8 cellular contexts compared by ENCODE assay signal in genomic region chr14:32473476-32473875, GRCh38.
A peak's percentile ranks its signal among the peaks of the same experiment; 100 is the strongest.
DNase-seq lines count a peak whose midpoint lies in the region; ATAC-seq and TF ChIP-seq lines count a peak whose summit lies in the region.

No MANE protein-coding gene starts in this region.

- TF ChIP-seq EP300 in esophagus muscularis mucosa (IDR thresholded peaks at IDR 0.05): peak; percentile 55

- H3K23ac ChIP-seq in mesendoderm (ENCODE audit: low read length): no peak overlapping the region

- H2BK5ac ChIP-seq in mesendoderm (ENCODE audit: low read length): no peak overlapping the region

- intact Hi-C loops in esophagus muscularis mucosa (cut with DNase I): loop anchor here (2.0 to 5.0 kb wide), 2 partner anchors 39 to 396 kb away; partner anchors contain the start of gene ARHGAP5
- intact Hi-C loops in activated CD4-positive, alpha-beta T cell treated with anti-CD3 and anti-CD28 coated beads for 36 hours (cut with DNase I, micrococcal nuclease): no loop called here

- WGBS in esophagus muscularis mucosa: 6% methylated on average over 3 of the region's 3 CpGs
- no CpG with 5 or more reads among the region's 3 CpGs for WGBS in mesendoderm (ENCODE audit: extremely low coverage, insufficient coverage, low lambda C conversion rate)

- POLR2A ChIA-PET in activated CD4-positive, alpha-beta T cell treated with anti-CD3 and anti-CD28 coated beads for 36 hours (lab: Charles Lee): no interaction called here
- POLR2A ChIA-PET in activated CD8-positive, alpha-beta T cell treated with anti-CD3 and anti-CD28 coated beads, Interleukin-2, amount 10 ng/mL, durations not matched to agents 7 days and 5 days (lab: Charles Lee): no interaction called here

- no peak for ATAC-seq in activated CD4-positive, alpha-beta T cell treated with anti-CD3 and anti-CD28 coated beads for 36 hours
- no peak for ATAC-seq in activated CD8-positive, alpha-beta T cell treated with anti-CD3 and anti-CD28 coated beads, Interleukin-2, amount 10 ng/mL, durations not matched to agents 7 days and 5 days

- H4K8ac ChIP-seq in mesendoderm (ENCODE audit: low read depth, low read length): no peak overlapping the region

- no peak for TF ChIP-seq POLR2A in esophagus muscularis mucosa (IDR thresholded peaks at IDR 0.05; ENCODE audit: low read depth)

- no peak overlapping the region for H4K5ac ChIP-seq in mesendoderm (ENCODE audit: low read length)

- no peak overlapping the region for H2AK5ac ChIP-seq in mesendoderm (ENCODE audit: low read length)

- no peak overlapping the region for H3K18ac ChIP-seq in mesendoderm (ENCODE audit: low read length)

- no peak for TF ChIP-seq CTCF in esophagus muscularis mucosa (IDR thresholded peaks at IDR 0.05)

- H3K4ac ChIP-seq in mesendoderm (ENCODE audit: low read depth, low read length): no peak overlapping the region

- H2BK15ac ChIP-seq in mesendoderm (replicated peaks; ENCODE audit: low read depth): no peak overlapping the region

- no peaks in the 10 kb centered on the region for H3K79me1 ChIP-seq in mesendoderm (ENCODE audit: low read length)

- H3K27me3 ChIP-seq in esophagus muscularis mucosa (no peaks in the 10 kb centered on the region), mesendoderm (ENCODE audit: insufficient read depth, low read length, poor library complexity) (no peaks in the 10 kb centered on the region)

- H3K36me3 ChIP-seq in esophagus muscularis mucosa (no peaks in the 10 kb centered on the region), mesendoderm (ENCODE audit: control insufficient read depth, insufficient read depth, low read length) (no peaks in the 10 kb centered on the region)

- H3K27ac Mint-ChIP-seq in activated CD4-positive, alpha-beta T cell treated with anti-CD3 and anti-CD28 coated beads for 36 hours: no peak overlapping the region
- H3K27ac Mint-ChIP-seq in activated CD8-positive, alpha-beta T cell treated with anti-CD3 and anti-CD28 coated beads, Interleukin-2, amount 10 ng/mL, durations not matched to agents 7 days and 5 days: no peak overlapping the region

- no peaks in the 10 kb centered on the region for H3K36me3 Mint-ChIP-seq in activated CD4-positive, alpha-beta T cell treated with anti-CD3 and anti-CD28 coated beads for 36 hours (ENCODE audit: low read depth)
- no peaks in the 10 kb centered on the region for H3K36me3 Mint-ChIP-seq in activated CD8-positive, alpha-beta T cell treated with anti-CD3 and anti-CD28 coated beads, Interleukin-2, amount 10 ng/mL, durations not matched to agents 7 days and 5 days (ENCODE audit: low read depth)

- DNase-seq in NCI-H226 (peak; percentile 55), esophagus muscularis mucosa (ENCODE audit: extremely low spot score) (no peak), mesendoderm (peak; percentile 76), ureter (ENCODE audit: low spot score) (peak; percentile 83), Kasumi-1 (lab: John Stamatoyannopoulos, UW) (no peak), COLO668 (lab: John Stamatoyannopoulos, UW; ENCODE audit: unreplicated experiment) (no peak)
- DNase-seq in activated CD4-positive, alpha-beta T cell treated with anti-CD3 and anti-CD28 coated beads for 36 hours: no peak
- no peak for DNase-seq in activated CD8-positive, alpha-beta T cell treated with anti-CD3 and anti-CD28 coated beads, Interleukin-2, amount 10 ng/mL, durations not matched to agents 7 days and 5 days

- H3K56ac ChIP-seq in mesendoderm (ENCODE audit: low read length): no peak overlapping the region

- peak overlapping the region in 2 of 4 donors; percentile 0 to 29 for H3K4me3 ChIP-seq in esophagus muscularis mucosa
- H3K4me3 ChIP-seq in mesendoderm (ENCODE audit: low read length): no peak overlapping the region

- no peak overlapping the region for H3K9ac ChIP-seq in mesendoderm (ENCODE audit: low read length)

- no peak overlapping the region for H3K4me3 Mint-ChIP-seq in activated CD4-positive, alpha-beta T cell treated with anti-CD3 and anti-CD28 coated beads for 36 hours
- H3K4me3 Mint-ChIP-seq in activated CD8-positive, alpha-beta T cell treated with anti-CD3 and anti-CD28 coated beads, Interleukin-2, amount 10 ng/mL, durations not matched to agents 7 days and 5 days: no peak overlapping the region

- no peak overlapping the region for H3K4me2 ChIP-seq in mesendoderm (ENCODE audit: low read length)

- H3K27me3 Mint-ChIP-seq in activated CD4-positive, alpha-beta T cell treated with anti-CD3 and anti-CD28 coated beads for 36 hours: peaks cover 4% of the 10 kb centered on the region
- peaks cover 2% of the 10 kb centered on the region for H3K27me3 Mint-ChIP-seq in activated CD8-positive, alpha-beta T cell treated with anti-CD3 and anti-CD28 coated beads, Interleukin-2, amount 10 ng/mL, durations not matched to agents 7 days and 5 days (ENCODE audit: low read depth)

- H3K4me1 Mint-ChIP-seq in activated CD4-positive, alpha-beta T cell treated with anti-CD3 and anti-CD28 coated beads for 36 hours: no peaks in the 10 kb centered on the region
- no peaks in the 10 kb centered on the region for H3K4me1 Mint-ChIP-seq in activated CD8-positive, alpha-beta T cell treated with anti-CD3 and anti-CD28 coated beads, Interleukin-2, amount 10 ng/mL, durations not matched to agents 7 days and 5 days (ENCODE audit: low read depth)

- H3K79me2 ChIP-seq in mesendoderm (ENCODE audit: control insufficient read depth, insufficient read depth, low read length): no peaks in the 10 kb centered on the region

- H3K27ac ChIP-seq in esophagus muscularis mucosa (replicated peaks in 1 of 4): peak overlapping the region; percentile 73 to 84 (median 77)
- H3K27ac ChIP-seq in mesendoderm (ENCODE audit: low read depth, low read length): peak overlapping the region; percentile 48

- H3K9me3 Mint-ChIP-seq in activated CD4-positive, alpha-beta T cell treated with anti-CD3 and anti-CD28 coated beads for 36 hours (ENCODE audit: low read depth): no peaks in the 10 kb centered on the region
- H3K9me3 Mint-ChIP-seq in activated CD8-positive, alpha-beta T cell treated with anti-CD3 and anti-CD28 coated beads, Interleukin-2, amount 10 ng/mL, durations not matched to agents 7 days and 5 days (ENCODE audit: insufficient read depth): no peaks in the 10 kb centered on the region

- H3K4me1 ChIP-seq in esophagus muscularis mucosa (peaks cover 55 to 87% (median 80%) of the 10 kb centered on the region in 4 donors), mesendoderm (ENCODE audit: control insufficient read depth, low read depth, low read length) (no peaks in the 10 kb centered on the region)

- no peaks in the 10 kb centered on the region for H3K9me3 ChIP-seq in esophagus muscularis mucosa

- CTCF ChIA-PET in activated CD4-positive, alpha-beta T cell treated with anti-CD3 and anti-CD28 coated beads for 36 hours (lab: Charles Lee): interaction anchor here (1.4 kb wide), 1 partner anchor 46 kb away, joined by 3 read pairs; no protein-coding TSS in a partner anchor
- CTCF ChIA-PET in activated CD8-positive, alpha-beta T cell treated with anti-CD3 and anti-CD28 coated beads, Interleukin-2, amount 10 ng/mL, durations not matched to agents 7 days and 5 days (lab: Charles Lee): interaction anchor here (1.4 kb wide), 1 partner anchor 87 kb away, joined by 3 read pairs; no protein-coding TSS in a partner anchor

- H2BK120ac ChIP-seq in mesendoderm (ENCODE audit: low read depth, low read length): no peak overlapping the region

Comparison
In these comparisons a context has a peak if more than half of its experiments do, and no peak if none do; other contexts are left out.
1. DNase-seq: peak in NCI-H226 (single experiment), mesendoderm (single experiment) and ureter (single experiment); none in esophagus muscularis mucosa (single experiment), Kasumi-1 (0 of 2), activated CD4-positive, alpha-beta T cell treated with anti-CD3 and anti-CD28 coated beads for 36 hours (single experiment), COLO668 (single experiment) and activated CD8-positive, alpha-beta T cell treated with anti-CD3 and anti-CD28 coated beads, Interleukin-2, amount 10 ng/mL, durations not matched to agents 7 days and 5 days (single experiment).